27 cellular contexts compared by ENCODE assay signal in genomic region chr4:165381821-165382373, GRCh38. TPM values are rescaled to one million over a fixed set of nuclear protein-coding genes. Genes with fewer than 3 reads are reported as not detected.
DNase-seq lines count a peak whose midpoint lies in the region; ATAC-seq and TF ChIP-seq lines count a peak whose summit lies in the region.
"Had no signal": no experiment of that assay in that cellular context is flagged by ENCODE, and none has a peak within 500 bp of the region (broad histone marks: within the 10 kb centered on the region; RNA-seq: fewer than 3 reads in every experiment).

No MANE protein-coding gene starts in this region.

- H3K36me3 Mint-ChIP-seq in neural crest cell (ENCODE audit: low read depth), result no peaks in the 10 kb centered on the region
- H3K36me3 Mint-ChIP-seq in activated T-cell treated with anti-CD3 and anti-CD28 coated beads, Interleukin-2, amount 50 U/mL, for 4 hours (ENCODE audit: insufficient read depth), result no peaks in the 10 kb centered on the region
- no peaks in the 10 kb centered on the region for H3K36me3 Mint-ChIP-seq in stimulated activated memory B cell treated with anti-CD40 and anti-IgM and Interleukin-4, amounts not matched to agents 10 μg/mL and 1 μg/mL and 100 μg/mL, for 72 hours
- H3K36me3 Mint-ChIP-seq: activated naive CD4-positive, alpha-beta T cell treated with anti-CD3 and anti-CD28 coated beads, Interleukin-2, amount 10 ng/mL, durations not matched to agents 7 days and 5 days; stimulated activated effector memory CD8-positive, alpha-beta T cell treated with anti-CD3 and anti-CD28 coated beads, Interleukin-12 subunit alpha, Interleukin-12 subunit beta, amount 100 ng/mL, for 72 hours had no signal

- H3K27ac ChIP-seq in cingulate gyrus (ENCODE audit: low read depth, low read length), result peak overlapping the region; percentile 20
- H3K27ac ChIP-seq: GM23248, heart right ventricle, PC-9 had no signal

- ATAC-seq in activated T-cell treated with anti-CD3 and anti-CD28 coated beads, Interleukin-2, amount 50 U/mL, for 4 hours, result no peak
- no peak for ATAC-seq in stimulated activated memory B cell treated with anti-CD40 and anti-IgM and Interleukin-4, amounts not matched to agents 10 μg/mL and 1 μg/mL and 100 μg/mL, for 72 hours
- ATAC-seq in GM19455 (IDR thresholded peaks at IDR 0.05; ENCODE audit: unreplicated experiment), result no peak
- ATAC-seq: heart right ventricle; left cardiac atrium; stimulated activated effector memory CD8-positive, alpha-beta T cell treated with anti-CD3 and anti-CD28 coated beads, Interleukin-12 subunit alpha, Interleukin-12 subunit beta, amount 100 ng/mL, for 72 hours had no signal

- H3K4me3 Mint-ChIP-seq in neural crest cell, result peak overlapping the region; percentile 2
- no peak overlapping the region for H3K4me3 Mint-ChIP-seq in activated T-cell treated with anti-CD3 and anti-CD28 coated beads, Interleukin-2, amount 50 U/mL, for 4 hours
- H3K4me3 Mint-ChIP-seq in stimulated activated memory B cell treated with anti-CD40 and anti-IgM and Interleukin-4, amounts not matched to agents 10 μg/mL and 1 μg/mL and 100 μg/mL, for 72 hours, result no peak overlapping the region
- H3K4me3 Mint-ChIP-seq: activated naive CD4-positive, alpha-beta T cell treated with anti-CD3 and anti-CD28 coated beads, Interleukin-2, amount 10 ng/mL, durations not matched to agents 7 days and 5 days; activated T-helper 1 cell treated with anti-CD3 and anti-CD28 coated beads, Interleukin-12 subunit alpha, Interleukin-12 subunit beta, Interleukin-2, Interleukin-4 antibody, amounts not matched to agents 30 ng/mL and 10 ng/mL and 1 ng/mL, durations not matched to agents 14 hours and 24 hours and 36 hours; HFFc6; stimulated activated effector memory CD8-positive, alpha-beta T cell treated with anti-CD3 and anti-CD28 coated beads, Interleukin-12 subunit alpha, Interleukin-12 subunit beta, amount 100 ng/mL, for 72 hours had no signal

- DNase-seq in NCI-H2171 treated with DMSO at 0.1 percent for 48 hours (lab: John Stamatoyannopoulos, UW) (peak; percentile 5), NCI-H2171 (lab: John Stamatoyannopoulos, UW) (no peak), NCI-H146 (lab: John Stamatoyannopoulos, UW) (peak; percentile 19), neural crest cell (ENCODE audit: low read depth, low spot score) (no peak)
- DNase-seq in activated T-cell treated with anti-CD3 and anti-CD28 coated beads, Interleukin-2, amount 50 U/mL, for 4 hours, result no peak
- DNase-seq: activated CD4-positive, alpha-beta T cell treated with anti-CD3 and anti-CD28 coated beads, Interleukin-2, amount 50 U/mL, for 1 hour; activated naive CD4-positive, alpha-beta T cell treated with anti-CD3 and anti-CD28 coated beads, Interleukin-2, amount 10 ng/mL, durations not matched to agents 7 days and 5 days; BE2C; EL; foreskin fibroblast; GM23248; heart right ventricle; HFFc6; IMR-90; left cardiac atrium; NCI-H1092 treated with DMSO at 0.1 percent for 48 hours; NK-92 treated with Interleukin-12 subunit alpha and Interleukin-12 subunit beta, amount 100 ng/mL, for 24 hours; PC-9; retina; Right ventricle myocardium superior; SW 1271; T1000 had no signal

- no peaks in the 10 kb centered on the region for H3K9me3 Mint-ChIP-seq in neural crest cell
- H3K9me3 Mint-ChIP-seq in activated T-cell treated with anti-CD3 and anti-CD28 coated beads, Interleukin-2, amount 50 U/mL, for 4 hours, result no peaks in the 10 kb centered on the region
- H3K9me3 Mint-ChIP-seq in stimulated activated memory B cell treated with anti-CD40 and anti-IgM and Interleukin-4, amounts not matched to agents 10 μg/mL and 1 μg/mL and 100 μg/mL, for 72 hours, result no peaks in the 10 kb centered on the region
- H3K9me3 Mint-ChIP-seq: activated naive CD4-positive, alpha-beta T cell treated with anti-CD3 and anti-CD28 coated beads, Interleukin-2, amount 10 ng/mL, durations not matched to agents 7 days and 5 days; activated T-helper 1 cell treated with anti-CD3 and anti-CD28 coated beads, Interleukin-12 subunit alpha, Interleukin-12 subunit beta, Interleukin-2, Interleukin-4 antibody, amounts not matched to agents 30 ng/mL and 10 ng/mL and 1 ng/mL, durations not matched to agents 14 hours and 24 hours and 36 hours; HFFc6; stimulated activated effector memory CD8-positive, alpha-beta T cell treated with anti-CD3 and anti-CD28 coated beads, Interleukin-12 subunit alpha, Interleukin-12 subunit beta, amount 100 ng/mL, for 72 hours had no signal

- H3K27me3 Mint-ChIP-seq in neural crest cell (ENCODE audit: low read depth), result peaks cover 11% of the 10 kb centered on the region
- peaks cover 44% of the 10 kb centered on the region for H3K27me3 Mint-ChIP-seq in activated T-cell treated with anti-CD3 and anti-CD28 coated beads, Interleukin-2, amount 50 U/mL, for 4 hours (ENCODE audit: low read depth)
- peaks cover 29% of the 10 kb centered on the region for H3K27me3 Mint-ChIP-seq in stimulated activated memory B cell treated with anti-CD40 and anti-IgM and Interleukin-4, amounts not matched to agents 10 μg/mL and 1 μg/mL and 100 μg/mL, for 72 hours

- no peak for TF ChIP-seq CTCF in neural crest cell (conservative IDR thresholded peaks at IDR 0.05)

- H3K27ac Mint-ChIP-seq in neural crest cell (ENCODE audit: unreplicated experiment), result no peak overlapping the region
- no peak overlapping the region for H3K27ac Mint-ChIP-seq in stimulated activated memory B cell treated with anti-CD40 and anti-IgM and Interleukin-4, amounts not matched to agents 10 μg/mL and 1 μg/mL and 100 μg/mL, for 72 hours
- H3K27ac Mint-ChIP-seq: activated naive CD4-positive, alpha-beta T cell treated with anti-CD3 and anti-CD28 coated beads, Interleukin-2, amount 10 ng/mL, durations not matched to agents 7 days and 5 days; activated T-helper 1 cell treated with anti-CD3 and anti-CD28 coated beads, Interleukin-12 subunit alpha, Interleukin-12 subunit beta, Interleukin-2, Interleukin-4 antibody, amounts not matched to agents 30 ng/mL and 10 ng/mL and 1 ng/mL, durations not matched to agents 14 hours and 24 hours and 36 hours; HFFc6; stimulated activated effector memory CD8-positive, alpha-beta T cell treated with anti-CD3 and anti-CD28 coated beads, Interleukin-12 subunit alpha, Interleukin-12 subunit beta, amount 100 ng/mL, for 72 hours had no signal

- peaks cover 56% of the 10 kb centered on the region for H3K4me1 Mint-ChIP-seq in neural crest cell
- peaks cover 5% of the 10 kb centered on the region for H3K4me1 Mint-ChIP-seq in activated T-cell treated with anti-CD3 and anti-CD28 coated beads, Interleukin-2, amount 50 U/mL, for 4 hours (ENCODE audit: low read depth)
- H3K4me1 Mint-ChIP-seq in stimulated activated memory B cell treated with anti-CD40 and anti-IgM and Interleukin-4, amounts not matched to agents 10 μg/mL and 1 μg/mL and 100 μg/mL, for 72 hours, result peaks cover 7% of the 10 kb centered on the region
- H3K4me1 Mint-ChIP-seq: stimulated activated effector memory CD8-positive, alpha-beta T cell treated with anti-CD3 and anti-CD28 coated beads, Interleukin-12 subunit alpha, Interleukin-12 subunit beta, amount 100 ng/mL, for 72 hours had no signal

RNA-seq across cellular contexts. Expression of gene CPE, which starts 3.1 kb away (rescaled TPM):
- total RNA-seq in neural crest cell, result 65.2 and 68.8 TPM in 2 replicates
- under 1 TPM in 1 of 3 donors, not detected in 2; 0.40 TPM for total RNA-seq in activated T-cell treated with anti-CD3 and anti-CD28 coated beads, Interleukin-2, amount 50 U/mL, for 4 hours
- total RNA-seq: activated T-helper 1 cell treated with anti-CD3 and anti-CD28 coated beads, Interleukin-12 subunit alpha, Interleukin-12 subunit beta, Interleukin-2, Interleukin-4 antibody, amounts not matched to agents 30 ng/mL and 10 ng/mL and 1 ng/mL, durations not matched to agents 14 hours and 24 hours and 36 hours had no signal

RNA-seq across cellular contexts. Expression of gene MSMO1, which starts 54.4 kb away (rescaled TPM):
- 139 and 147 TPM in 2 replicates for total RNA-seq in neural crest cell
- 10 to 100 TPM; 17.7 to 26.3 (median 24.0) TPM for total RNA-seq in activated T-cell treated with anti-CD3 and anti-CD28 coated beads, Interleukin-2, amount 50 U/mL, for 4 hours

Comparison
In these comparisons a context has a peak if more than half of its experiments do, and no peak if none do; other contexts are left out.
1. DNase-seq: peak in NCI-H2171 treated with DMSO at 0.1 percent for 48 hours (single experiment) and NCI-H146 (single experiment); none in NCI-H2171 (single experiment), neural crest cell (single experiment) and activated T-cell treated with anti-CD3 and anti-CD28 coated beads, Interleukin-2, amount 50 U/mL, for 4 hours (single experiment).
2. RNA of gene CPE, which starts 3.1 kb away (total RNA-seq): 65.2 to 68.8 TPM in neural crest cell; 0.40 TPM in activated T-cell treated with anti-CD3 and anti-CD28 coated beads, Interleukin-2, amount 50 U/mL, for 4 hours; every median in the first group is over 10 times any median in the second.